In the genomic region with DNA sequence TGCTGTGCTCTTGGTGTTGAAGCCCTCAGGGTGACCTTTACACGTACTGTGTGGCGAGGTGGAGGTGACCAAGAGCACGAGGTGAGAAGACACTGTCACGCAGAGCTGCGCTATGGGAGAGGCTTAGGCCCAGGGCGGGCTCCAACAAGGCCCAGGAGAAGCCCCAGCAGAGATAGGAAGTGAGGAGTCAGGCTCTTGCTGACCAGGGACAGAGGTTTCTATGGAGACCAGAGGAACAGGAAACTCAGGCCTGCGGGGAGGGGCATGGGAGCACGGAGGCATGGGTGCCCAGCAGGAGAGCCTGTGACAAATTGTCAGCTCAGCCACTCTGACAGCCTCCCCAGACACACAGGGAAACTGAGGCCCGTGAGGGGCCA, we compare ENCODE assay signal across 8 cellular contexts. TPM values are rescaled to one million over a fixed set of nuclear protein-coding genes. Genes with fewer than 3 reads are reported as not detected.
DNase-seq lines count a peak whose midpoint lies in the region; ATAC-seq, FAIRE-seq and TF ChIP-seq lines count a peak whose summit lies in the region.

No MANE protein-coding gene starts in this region.

- peak overlapping the region in 2 of 3 donors; percentile 85 to 94 for H3K27ac Mint-ChIP-seq in CD4-positive, CD25-positive, alpha-beta regulatory T cell
- peak overlapping the region; percentile 33 for H3K27ac Mint-ChIP-seq in type B pancreatic cell

- no peak for FAIRE-seq in bronchial epithelial cell (lab: Jason Lieb, UNC)

- H3K27me3 ChIP-seq in CD4-positive, CD25-positive, alpha-beta regulatory T cell (ENCODE audit: control insufficient read depth, insufficient read depth, low read length) = no peaks in the 10 kb centered on the region
- H3K27me3 ChIP-seq in bronchial epithelial cell (ENCODE audit: control insufficient read depth, insufficient read depth, low read length) (no peaks in the 10 kb centered on the region), MM.1S (replicated peaks; ENCODE audit: insufficient read depth, low read length) (no peaks in the 10 kb centered on the region)

- H3K4me3 Mint-ChIP-seq in CD4-positive, CD25-positive, alpha-beta regulatory T cell = peak overlapping the region in 3 of 4 donors; percentile 47 to 89 (median 62)
- peak overlapping the region; percentile 12 for H3K4me3 Mint-ChIP-seq in type B pancreatic cell

- H3F3A ChIP-seq in MM.1S (ENCODE audit: insufficient read depth, low read length) = no peaks in the 10 kb centered on the region

- intact Hi-C loops in lower leg skin (cut with DNase I; ENCODE audit: low total_unique reads) = no loop called here

- no peak overlapping the region for H3K9ac ChIP-seq in MM.1S (ENCODE audit: low read length)

- no peak for DNase-seq in CD4-positive, CD25-positive, alpha-beta regulatory T cell
- DNase-seq in NCI-H69 (lab: John Stamatoyannopoulos, UW) (peak; percentile 78), bronchial epithelial cell (ENCODE audit: low read depth) (peak; percentile 61), lower leg skin (ENCODE audit: low spot score in 2 of 2) (peak; percentile 68 to 92), type B pancreatic cell (ENCODE audit: extremely low spot score, unreplicated experiment) (no peak), NCI-H345 (lab: John Stamatoyannopoulos, UW) (no peak), MM.1S (no peak), germinal center (ENCODE audit: low spot score) (no peak)

- no peaks in the 10 kb centered on the region for H3K36me3 Mint-ChIP-seq in CD4-positive, CD25-positive, alpha-beta regulatory T cell
- H3K36me3 Mint-ChIP-seq in type B pancreatic cell = no peaks in the 10 kb centered on the region

- whole genome bisulfite sequencing in lower leg skin, 2 donors = 61 to 75% methylated on average over 9 of the region's 9 CpGs

- H3K27ac ChIP-seq in CD4-positive, CD25-positive, alpha-beta regulatory T cell (ENCODE audit: insufficient read depth, low read length, poor library complexity, severe bottlenecking) = no peak overlapping the region
- no peak overlapping the region for H3K27ac ChIP-seq in MM.1S (ENCODE audit: low read length)

- peaks cover 68% of the 10 kb centered on the region for H3K4me1 ChIP-seq in CD4-positive, CD25-positive, alpha-beta regulatory T cell (ENCODE audit: control insufficient read depth, insufficient read depth, low read length, poor library complexity, severe bottlenecking)
- no peaks in the 10 kb centered on the region for H3K4me1 ChIP-seq in MM.1S (ENCODE audit: low read length)

- H3K4me1 Mint-ChIP-seq in CD4-positive, CD25-positive, alpha-beta regulatory T cell = peaks cover 10 to 74% (median 33%) of the 10 kb centered on the region in 4 donors
- peaks cover 28% of the 10 kb centered on the region for H3K4me1 Mint-ChIP-seq in type B pancreatic cell (ENCODE audit: unreplicated experiment)

- H3K79me2 ChIP-seq in MM.1S (ENCODE audit: low read length) = peaks cover 20% of the 10 kb centered on the region

- H3K4me3 ChIP-seq in CD4-positive, CD25-positive, alpha-beta regulatory T cell (ENCODE audit: low read depth, low read length) = no peak overlapping the region
- H3K4me3 ChIP-seq in bronchial epithelial cell (ENCODE audit: low read depth, low read length) (no peak overlapping the region), lower leg skin (ENCODE audit: low read depth, poor library complexity, severe bottlenecking) (no peak overlapping the region), MM.1S (ENCODE audit: low read length) (no peak overlapping the region)

- H3K27me3 Mint-ChIP-seq in CD4-positive, CD25-positive, alpha-beta regulatory T cell = no peaks in the 10 kb centered on the region
- H3K27me3 Mint-ChIP-seq in type B pancreatic cell = no peaks in the 10 kb centered on the region

- peaks cover 10% of the 10 kb centered on the region for H3K36me3 ChIP-seq in CD4-positive, CD25-positive, alpha-beta regulatory T cell (ENCODE audit: control insufficient read depth, insufficient read depth, low read length)
- H3K36me3 ChIP-seq in bronchial epithelial cell (ENCODE audit: control insufficient read depth, insufficient read depth, low read length) = peaks cover 4% of the 10 kb centered on the region
- no peaks in the 10 kb centered on the region for H3K36me3 ChIP-seq in MM.1S (replicated peaks; ENCODE audit: insufficient read depth, low read length)

- H2AFZ ChIP-seq in MM.1S (ENCODE audit: low read length) = no peak overlapping the region

- H3K9me3 Mint-ChIP-seq in CD4-positive, CD25-positive, alpha-beta regulatory T cell = no peaks in the 10 kb centered on the region
- H3K9me3 Mint-ChIP-seq in type B pancreatic cell = no peaks in the 10 kb centered on the region

- TF ChIP-seq POLR2A in lower leg skin (IDR thresholded peaks at IDR 0.05) = no peak

- no peak overlapping the region for H3K4me2 ChIP-seq in MM.1S (ENCODE audit: low read depth, low read length)

- no peak for ATAC-seq in CD4-positive, CD25-positive, alpha-beta regulatory T cell (ENCODE audit: low read depth in 2 of 2)

- no peaks in the 10 kb centered on the region for H3K9me3 ChIP-seq in CD4-positive, CD25-positive, alpha-beta regulatory T cell (ENCODE audit: control insufficient read depth in 2 of 2, low read length in 2 of 2)
- no peaks in the 10 kb centered on the region for H3K9me3 ChIP-seq in MM.1S (replicated peaks; ENCODE audit: insufficient read depth, low read length)

- H4K20me1 ChIP-seq in MM.1S (ENCODE audit: insufficient read depth, low read length) = no peaks in the 10 kb centered on the region

- TF ChIP-seq CTCF in bronchial epithelial cell (IDR thresholded peaks at IDR 0.05; ENCODE audit: insufficient read depth, low read length, severe bottlenecking) (no peak), lower leg skin (IDR thresholded peaks at IDR 0.05) (no peak), type B pancreatic cell (conservative IDR thresholded peaks at IDR 0.05) (no peak), MM.1S (IDR thresholded peaks at IDR 0.05; ENCODE audit: low read length) (no peak)

- H3K9me2 ChIP-seq in MM.1S (replicated peaks; ENCODE audit: insufficient read depth, low read length) = no peaks in the 10 kb centered on the region

RNA-seq across cellular contexts. Expression of a gene that starts 15.8 kb away (rescaled TPM):
- total RNA-seq in CD4-positive, CD25-positive, alpha-beta regulatory T cell = 234 TPM
- 10 to 100 TPM; 36.6 to 48.6 (median 44.8) TPM for polyA plus RNA-seq in CD4-positive, CD25-positive, alpha-beta regulatory T cell
- 30.5 and 35.2 TPM in 2 replicates for total RNA-seq in bronchial epithelial cell
- total RNA-seq in lower leg skin = 10 to 100 TPM; 41.8 to 86.4 (median 60.3) TPM
- total RNA-seq in type B pancreatic cell (ENCODE audit: low replicate concordance) = 50.0 and 57.6 TPM in 2 replicates

RNA-seq across cellular contexts. Expression of a gene that starts 18.4 kb away (rescaled TPM):
- 6.1 TPM for total RNA-seq in CD4-positive, CD25-positive, alpha-beta regulatory T cell
- not detected for polyA plus RNA-seq in CD4-positive, CD25-positive, alpha-beta regulatory T cell
- total RNA-seq in bronchial epithelial cell = 10.2 and 11.6 TPM in 2 replicates
- total RNA-seq in lower leg skin = 10 to 100 TPM in 3 of 4 donors, 1 to 10 TPM in 1; 6.0 to 19.4 (median 12.0) TPM
- 949 and 981 TPM in 2 replicates for total RNA-seq in type B pancreatic cell (ENCODE audit: low replicate concordance)

RNA-seq across cellular contexts. Expression of a gene that starts 28.6 kb away (rescaled TPM):
- 2.8 TPM for total RNA-seq in CD4-positive, CD25-positive, alpha-beta regulatory T cell
- polyA plus RNA-seq in CD4-positive, CD25-positive, alpha-beta regulatory T cell = 1 to 10 TPM in 1 of 4 donors, under 1 TPM in 2, not detected in 1; 0.15 to 1.1 (median 0.84) TPM
- total RNA-seq in bronchial epithelial cell = not detected in 2 replicates
- 1 to 10 TPM; 1.2 to 8.1 (median 3.3) TPM for total RNA-seq in lower leg skin
- 0.98 and 1.0 TPM in 2 replicates for total RNA-seq in type B pancreatic cell (ENCODE audit: low replicate concordance)

Comparison
In these comparisons a context has a peak if more than half of its experiments do, and no peak if none do; other contexts are left out.
1. DNase-seq: peak in NCI-H69 (single experiment), bronchial epithelial cell (single experiment) and lower leg skin (2 of 2); none in CD4-positive, CD25-positive, alpha-beta regulatory T cell (0 of 3), type B pancreatic cell (single experiment), NCI-H345 (single experiment), MM.1S (single experiment) and germinal center (single experiment).
2. RNA of a gene that starts 18.4 kb away (total RNA-seq): 949 to 981 TPM in type B pancreatic cell; 6.0 to 19.4 TPM in lower leg skin, 10.2 to 11.6 TPM in bronchial epithelial cell and 6.1 TPM in CD4-positive, CD25-positive, alpha-beta regulatory T cell (single experiment); every median in the first group is over 10 times any median in the second.